Comparison of ENCODE assay signal across 19 cellular contexts in the genomic region with DNA sequence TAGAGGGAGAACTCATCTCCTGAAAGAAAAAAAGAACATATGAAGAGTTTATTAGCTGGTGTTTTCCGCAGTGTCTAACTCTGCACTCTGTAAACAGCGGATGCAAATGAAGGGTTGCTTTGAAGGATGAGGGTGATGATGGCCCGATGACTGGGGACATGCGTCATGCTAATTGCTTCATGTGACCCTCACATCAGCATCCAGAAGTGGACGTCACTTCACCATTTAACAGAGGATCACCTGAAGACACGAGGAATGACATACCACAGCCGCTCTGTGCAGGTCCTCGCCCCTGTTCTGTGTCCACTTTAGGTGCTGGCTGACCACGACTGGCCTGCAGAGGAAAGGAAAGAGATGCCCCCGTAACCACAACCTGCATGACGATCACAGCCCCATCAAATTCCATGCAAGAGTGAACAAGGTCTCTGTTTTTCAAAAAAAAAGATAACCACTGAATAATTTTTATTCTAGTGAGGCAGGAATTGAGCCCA.
"Had no signal": no experiment of that assay in that cellular context is flagged by ENCODE, and none has a peak within 500 bp of the region (broad histone marks: within the 10 kb centered on the region; RNA-seq: fewer than 3 reads in every experiment).

No MANE protein-coding gene starts in this region.

- H3K27ac ChIP-seq: epithelial cell of prostate, esophagus muscularis mucosa, gastrocnemius medialis, sigmoid colon, skin epidermis, testis, tibial nerve had no signal

- H3K36me3 ChIP-seq: esophagus muscularis mucosa, gastrocnemius medialis, sigmoid colon, tibial nerve had no signal

- H3K27me3 ChIP-seq: esophagus muscularis mucosa, gastrocnemius medialis, sigmoid colon, testis, tibial nerve had no signal

- FAIRE-seq: colon had no signal

- H3K4me1 ChIP-seq: gastrocnemius medialis, sigmoid colon, testis had no signal

- H3K9me3 ChIP-seq: esophagus muscularis mucosa, gastrocnemius medialis, mucosa of descending colon, sigmoid colon, testis, tibial nerve had no signal

- H3K4me3 ChIP-seq: esophagus muscularis mucosa, gastrocnemius medialis, mucosa of descending colon, sigmoid colon, skin epidermis, testis, tibial nerve had no signal

- DNase-seq: effector memory CD8-positive, alpha-beta T cell; gastrocnemius medialis; glutamatergic neuron; islet precursor cell; left colon; mucosa of descending colon; naive thymus-derived CD8-positive, alpha-beta T cell; posterior cingulate gyrus; sigmoid colon; stimulated activated CD4-positive, alpha-beta T cell treated with anti-CD3 and anti-CD28 coated beads, Interleukin-2, amount 100 ng/mL, for 24 hours; stimulated activated CD4-positive, alpha-beta T cell treated with anti-CD3 and anti-CD28 coated beads, Interleukin-4, amount 100 ng/mL, for 4 hours; stimulated activated naive B cell treated with anti-CD40 and anti-IgM and Interleukin-4, amounts not matched to agents 10 μg/mL and 1 μg/mL and 100 μg/mL, for 72 hours; stimulated activated naive CD8-positive, alpha-beta T cell treated with anti-CD3 and anti-CD28 coated beads, Interleukin-15, amount 100 ng/mL, for 72 hours; testis had no signal
